Comparison of ENCODE assay signal across 25 cellular contexts in genomic region chr17:65202833-65203571, GRCh38.
DNase-seq lines count a peak whose midpoint lies in the region; ATAC-seq, FAIRE-seq and TF ChIP-seq lines count a peak whose summit lies in the region.
"Had no signal": no experiment of that assay in that cellular context is flagged by ENCODE, and none has a peak within 500 bp of the region (broad histone marks: within the 10 kb centered on the region; RNA-seq: fewer than 3 reads in every experiment).

No MANE protein-coding gene starts in this region.

- peak; percentile 9 for FAIRE-seq in HTR-8/SVneo (lab: Jason Lieb, UNC)
- FAIRE-seq: G401.6 had no signal

- H3K9me3 ChIP-seq in tibial nerve, result no peaks in the 10 kb centered on the region
- H3K9me3 ChIP-seq: Caco-2, HAP-1 had no signal

- TF ChIP-seq POLR2A in tibial nerve (IDR thresholded peaks at IDR 0.05), result no peak

- ATAC-seq in sciatic nerve (no peak), GM19035 (IDR thresholded peaks at IDR 0.05; ENCODE audit: unreplicated experiment) (no peak)
- ATAC-seq: CD8-positive, alpha-beta T cell; GM23338; T-cell had no signal

- peak overlapping the region; percentile 40 for H3K4me3 Mint-ChIP-seq in dendritic cell treated with granulocyte-macrophage colony-stimulating factor and Interleukin-4, amounts not matched to agents 40 ng/mL and 50 ng/mL, for 4 days
- H3K4me3 Mint-ChIP-seq: CD8-positive, alpha-beta T cell; GM23338; HFFc6; T-cell had no signal

- WGBS in tibial nerve, 2 donors, result 60 to 76% methylated on average over 9 of the region's 9 CpGs

- no peak for TF ChIP-seq EP300 in tibial nerve (IDR thresholded peaks at IDR 0.05)

- H3K4me1 Mint-ChIP-seq in dendritic cell treated with granulocyte-macrophage colony-stimulating factor and Interleukin-4, amounts not matched to agents 40 ng/mL and 50 ng/mL, for 4 days (ENCODE audit: low read depth), result peaks cover 35% of the 10 kb centered on the region

- H3K27ac ChIP-seq in tibial nerve, result no peak overlapping the region
- H3K27ac ChIP-seq: KMS-11, RWPE1 had no signal

- peaks cover 0 to 6% (median 0%) of the 10 kb centered on the region in 4 donors for H3K4me1 ChIP-seq in tibial nerve
- H3K4me1 ChIP-seq: Caco-2, HAP-1 had no signal

- H3K27me3 Mint-ChIP-seq in dendritic cell treated with granulocyte-macrophage colony-stimulating factor and Interleukin-4, amounts not matched to agents 40 ng/mL and 50 ng/mL, for 4 days, result peaks cover 12% of the 10 kb centered on the region

- H3K27me3 ChIP-seq in tibial nerve, result no peaks in the 10 kb centered on the region

- intact Hi-C loops in dendritic cell treated with granulocyte-macrophage colony-stimulating factor and Interleukin-4, amounts not matched to agents 40 ng/mL and 50 ng/mL, for 4 days (cut with micrococcal nuclease), result loop anchor here (10.0 kb wide), 1 partner anchor 238 kb away; no protein-coding TSS in a partner anchor
- intact Hi-C loops in sciatic nerve (cut with DNase I), result no loop called here

- TF ChIP-seq CTCF in tibial nerve (IDR thresholded peaks at IDR 0.05), result no peak

- peak overlapping the region; percentile 82 for H3K27ac Mint-ChIP-seq in dendritic cell treated with granulocyte-macrophage colony-stimulating factor and Interleukin-4, amounts not matched to agents 40 ng/mL and 50 ng/mL, for 4 days
- H3K27ac Mint-ChIP-seq: CD8-positive, alpha-beta T cell; GM23338; HFFc6; T-cell had no signal

- peaks cover 0 to 22% (median 0%) of the 10 kb centered on the region in 3 donors for H3K36me3 ChIP-seq in tibial nerve
- H3K36me3 ChIP-seq: HAP-1 had no signal

- no peaks in the 10 kb centered on the region for H3K9me3 Mint-ChIP-seq in dendritic cell treated with granulocyte-macrophage colony-stimulating factor and Interleukin-4, amounts not matched to agents 40 ng/mL and 50 ng/mL, for 4 days
- H3K9me3 Mint-ChIP-seq: CD8-positive, alpha-beta T cell; GM23338; HFFc6; T-cell had no signal

- H3K4me3 ChIP-seq in tibial nerve, result no peak overlapping the region
- H3K4me3 ChIP-seq: GM23338, HAP-1 had no signal

- H3K36me3 Mint-ChIP-seq in dendritic cell treated with granulocyte-macrophage colony-stimulating factor and Interleukin-4, amounts not matched to agents 40 ng/mL and 50 ng/mL, for 4 days (ENCODE audit: low read depth), result no peaks in the 10 kb centered on the region
- H3K36me3 Mint-ChIP-seq: CD8-positive, alpha-beta T cell; T-cell had no signal

- DNase-seq in HTR-8/SVneo (ENCODE audit: insufficient read length, low spot score) (no peak), MV-4-11 (lab: John Stamatoyannopoulos, UW) (peak; percentile 80), sciatic nerve (ENCODE audit: low spot score) (peak; percentile 55), tibial nerve (ENCODE audit: low spot score in 2 of 2) (no peak), RPMI8226 (no peak)
- DNase-seq: Caco-2; CD8-positive, alpha-beta T cell; HFFc6; MM.1S; NCI-H1105 treated with DMSO at 0.1 percent for 48 hours; NCI-H146; NCI-H1930; NCI-H2107; NCI-H446; NCI-H524 treated with DMSO at 0.1 percent for 48 hours; NCI-H774; SHP77 treated with DMSO at 0.1 percent for 48 hours; T-cell had no signal

Comparison
In these comparisons a context has a peak if more than half of its experiments do, and no peak if none do; other contexts are left out.
1. DNase-seq: peak in MV-4-11 (single experiment) and sciatic nerve (single experiment); none in HTR-8/SVneo (single experiment), tibial nerve (0 of 2) and RPMI8226 (single experiment).